25 cellular contexts compared by ENCODE assay signal in genomic region chr4:48175328-48175727, GRCh38. TPM values are rescaled to one million over a fixed set of nuclear protein-coding genes. Genes with fewer than 3 reads are reported as not detected.
DNase-seq lines count a peak whose midpoint lies in the region; ATAC-seq and FAIRE-seq lines count a peak whose summit lies in the region.
"Had no signal": no experiment of that assay in that cellular context is flagged by ENCODE, and none has a peak within 500 bp of the region (broad histone marks: within the 10 kb centered on the region; RNA-seq: fewer than 3 reads in every experiment).

No MANE protein-coding gene starts in this region.

- peaks cover 4% of the 10 kb centered on the region for H3K4me1 Mint-ChIP-seq in T-helper 17 cell

- peaks cover 2% of the 10 kb centered on the region for H3K36me3 Mint-ChIP-seq in T-helper 17 cell (ENCODE audit: low read depth)

- peak; percentile 23 for FAIRE-seq in urothelium cell line (lab: Jason Lieb, UNC)
- FAIRE-seq: TTC549 had no signal

- no peak overlapping the region for H3K4me3 Mint-ChIP-seq in T-helper 17 cell
- H3K4me3 Mint-ChIP-seq: activated naive CD8-positive, alpha-beta T cell treated with anti-CD3 and anti-CD28 coated beads, Interleukin-2, amount 10 ng/mL, durations not matched to agents 7 days and 5 days; dendritic cell treated with granulocyte-macrophage colony-stimulating factor and Interleukin-4, amounts not matched to agents 40 ng/mL and 50 ng/mL, for 4 days had no signal

- peak overlapping the region; percentile 37 for H3K27ac Mint-ChIP-seq in T-helper 17 cell
- H3K27ac Mint-ChIP-seq: activated naive CD8-positive, alpha-beta T cell treated with anti-CD3 and anti-CD28 coated beads, Interleukin-2, amount 10 ng/mL, durations not matched to agents 7 days and 5 days; dendritic cell treated with granulocyte-macrophage colony-stimulating factor and Interleukin-4, amounts not matched to agents 40 ng/mL and 50 ng/mL, for 4 days had no signal

- DNase-seq in HT1080 (ENCODE audit: low read depth) (peak; percentile 20), T-helper 17 cell (no peak), iPS DF 19.7 (ENCODE audit: low read depth, low spot score) (peak; percentile 84), urothelium cell line (ENCODE audit: low spot score) (peak; percentile 37), T-helper 2 cell (no peak), NCI-H2081 (lab: John Stamatoyannopoulos, UW) (no peak)
- DNase-seq in effector CD8-positive, alpha-beta T cell (lab: John Stamatoyannopoulos, UW), result no peak
- DNase-seq: activated CD4-positive, alpha-beta T cell treated with anti-CD3 and anti-CD28 coated beads for 1 hour; activated naive CD8-positive, alpha-beta T cell treated with anti-CD3 and anti-CD28 coated beads, Interleukin-2, amount 10 ng/mL, durations not matched to agents 7 days and 5 days; activated T-cell treated with anti-CD3 and anti-CD28 coated beads for 4 hours; central memory CD4-positive, alpha-beta T cell; DND-41; gastrocnemius medialis; kidney glomerular epithelial cell; NCI-H2029 treated with DMSO at 0.1 percent for 48 hours; NCI-H2227 treated with DMSO at 0.1 percent for 48 hours; SJCRH30; stimulated activated CD4-positive, alpha-beta T cell treated with anti-CD3 and anti-CD28 coated beads, Interleukin-2, amount 100 ng/mL, for 24 hours had no signal

- ATAC-seq in T-helper 17 cell, result no peak
- ATAC-seq: gastrocnemius medialis had no signal

- H3K27me3 Mint-ChIP-seq in T-helper 17 cell, result no peaks in the 10 kb centered on the region
- H3K27me3 Mint-ChIP-seq: activated naive CD8-positive, alpha-beta T cell treated with anti-CD3 and anti-CD28 coated beads, Interleukin-2, amount 10 ng/mL, durations not matched to agents 7 days and 5 days; dendritic cell treated with granulocyte-macrophage colony-stimulating factor and Interleukin-4, amounts not matched to agents 40 ng/mL and 50 ng/mL, for 4 days had no signal

- no peaks in the 10 kb centered on the region for H3K9me3 ChIP-seq in T-helper 17 cell (ENCODE audit: control insufficient read depth, low read length, poor library complexity, severe bottlenecking)
- H3K9me3 ChIP-seq: gastrocnemius medialis, right atrium auricular region, tibial nerve had no signal

RNA-seq across cellular contexts. Expression of gene TXK, which starts 41.3 kb away (rescaled TPM):
- 0.06 and 0.07 TPM in 2 replicates for total RNA-seq in HT1080 (2014; rRNA removed; shearing (Covaris generic))
- polyA plus RNA-seq in HT1080 (2015; cell fraction: cytosol; rRNA removed), result 0.07 and 0.09 TPM in 2 replicates
- polyA plus RNA-seq in HT1080 (2015; cell fraction: nucleus; rRNA removed), result 0.77 TPM in 1 of 2 replicates, not detected in the other
- 10 to 100 TPM; 52.4 to 53.2 TPM for total RNA-seq in T-helper 17 cell
- total RNA-seq: MCF 10A had no signal
- polyA plus RNA-seq: neural cell, smooth muscle cell had no signal

Comparison
In these comparisons a context has a peak if more than half of its experiments do, and no peak if none do; other contexts are left out.
1. DNase-seq: peak in HT1080 (single experiment), iPS DF 19.7 (single experiment) and urothelium cell line (single experiment); none in T-helper 17 cell (0 of 3), T-helper 2 cell (0 of 5), effector CD8-positive, alpha-beta T cell (single experiment) and NCI-H2081 (0 of 2).
2. RNA of gene TXK, which starts 41.3 kb away (total RNA-seq): 52.4 to 53.2 TPM in T-helper 17 cell; 0.06 to 0.07 TPM in HT1080; every median in the first group is over 10 times any median in the second.